In genomic region chr18:24376531-24376930, GRCh38 we compare ENCODE assay signal across 3 cellular contexts. TPM values are rescaled to one million over a fixed set of nuclear protein-coding genes. Genes with fewer than 3 reads are reported as not detected.
DNase-seq lines count a peak whose midpoint lies in the region; TF ChIP-seq lines count a peak whose summit lies in the region.
"Not testable (repeated sequence)": the region's sequence is repeated elsewhere in the genome, so short reads cannot be mapped to it uniquely, and the experiment has no call there.

No MANE protein-coding gene starts in this region.

- not testable (repeated sequence) for H3K27ac ChIP-seq in trophoblast cell (ENCODE audit: low read depth, low read length); testis

- H3K27me3 ChIP-seq in trophoblast cell (ENCODE audit: insufficient read depth, low read length); testis: not testable (repeated sequence)

- H3K4me1 ChIP-seq in trophoblast cell (ENCODE audit: control insufficient read depth in 1 of 2, insufficient read depth in 2 of 2, low read length in 2 of 2); testis: not testable (repeated sequence)

- peaks cover 17% of the 10 kb centered on the region for H3K36me3 Mint-ChIP-seq in osteocyte (ENCODE audit: unreplicated experiment)

- not testable (repeated sequence) for TF ChIP-seq CTCF in osteocyte (IDR thresholded peaks at IDR 0.05); testis (IDR thresholded peaks at IDR 0.05)

- not testable (repeated sequence) for H3K9ac ChIP-seq in trophoblast cell (ENCODE audit: low read length)

- H3K79me2 ChIP-seq in trophoblast cell (ENCODE audit: control insufficient read depth, insufficient read depth, low read length, poor library complexity): not testable (repeated sequence)

- not testable (repeated sequence) for H3K4ac ChIP-seq in trophoblast cell (ENCODE audit: low read depth, low read length)

- H2BK12ac ChIP-seq in trophoblast cell (ENCODE audit: low read length): not testable (repeated sequence)

- WGBS in trophoblast cell (ENCODE audit: extremely low coverage, insufficient coverage, insufficient read length): no CpG with 5 or more reads among the region's 23 CpGs
- 84% methylated on average over 21 of the region's 23 CpGs; no CpG with 5 or more reads in 1 of the 2 donors for WGBS in testis, 2 donors

- H3K79me1 ChIP-seq in trophoblast cell (ENCODE audit: low read length): not testable (repeated sequence)

- DNase-seq in osteocyte (ENCODE audit: extremely low spot score, unreplicated experiment): peak; percentile 82
- not testable (repeated sequence) for DNase-seq in trophoblast cell, testis

- not testable (repeated sequence) for H3K9me3 Mint-ChIP-seq in osteocyte (ENCODE audit: unreplicated experiment)

- H3K4me2 ChIP-seq in trophoblast cell (ENCODE audit: low read length): not testable (repeated sequence)

- H4K91ac ChIP-seq in trophoblast cell (ENCODE audit: low read depth, low read length): not testable (repeated sequence)

- H4K8ac ChIP-seq in trophoblast cell (ENCODE audit: low read depth, low read length): peak overlapping the region; percentile 19

- H2AK5ac ChIP-seq in trophoblast cell (ENCODE audit: low read length): not testable (repeated sequence)

- not testable (repeated sequence) for H2AFZ ChIP-seq in trophoblast cell (ENCODE audit: insufficient read depth, low read length, poor library complexity)

- H3K27ac Mint-ChIP-seq in osteocyte (ENCODE audit: unreplicated experiment): not testable (repeated sequence)

- intact Hi-C loops in testis (cut with DNase I; ENCODE audit: low total_unique reads): not testable (repeated sequence)

- not testable (repeated sequence) for H3K4me3 Mint-ChIP-seq in osteocyte (ENCODE audit: unreplicated experiment)

- H3K4me3 ChIP-seq in trophoblast cell (ENCODE audit: low read depth, low read length): not testable (repeated sequence)
- peak overlapping the region; percentile 21 to 33 for H3K4me3 ChIP-seq in testis

- H4K12ac ChIP-seq in trophoblast cell (ENCODE audit: low read depth, low read length): not testable (repeated sequence)

- not testable (repeated sequence) for H3K23ac ChIP-seq in trophoblast cell (ENCODE audit: low read length)

- not testable (repeated sequence) for H3K9me3 ChIP-seq in trophoblast cell (ENCODE audit: insufficient read depth, low read depth, low read length); testis

- H3K14ac ChIP-seq in trophoblast cell (ENCODE audit: low read length): not testable (repeated sequence)

- TF ChIP-seq POLR2A in testis (IDR thresholded peaks at IDR 0.05): not testable (repeated sequence)

- not testable (repeated sequence) for H3K27me3 Mint-ChIP-seq in osteocyte (ENCODE audit: unreplicated experiment)

- H3K18ac ChIP-seq in trophoblast cell (ENCODE audit: low read length): not testable (repeated sequence)

- peaks cover 20% of the 10 kb centered on the region for H3K4me1 Mint-ChIP-seq in osteocyte (ENCODE audit: unreplicated experiment)

- not testable (repeated sequence) for H2BK120ac ChIP-seq in trophoblast cell (ENCODE audit: insufficient read depth, low read length, poor library complexity)

- not testable (repeated sequence) for H2BK5ac ChIP-seq in trophoblast cell (ENCODE audit: low read depth, low read length, poor library complexity)

- not testable (repeated sequence) for H3K36me3 ChIP-seq in trophoblast cell (ENCODE audit: control insufficient read depth in 1 of 2, insufficient read depth in 2 of 2, low read length in 2 of 2); testis (ENCODE audit: low read depth, missing control alignments)

RNA-seq across cellular contexts. Expression of gene OSBPL1A, which starts 21.1 kb away (rescaled TPM):
- total RNA-seq in osteocyte (29.7 and 29.8 TPM in 2 replicates), testis (10 to 100 TPM; 43.8 to 45.0 TPM)
- 31.6 and 33.4 TPM in 2 replicates for polyA plus RNA-seq in trophoblast cell (2013)
- 32.0 TPM for polyA plus RNA-seq in testis (ENCODE audit: insufficient read depth, low read depth, low replicate concordance)

RNA-seq across cellular contexts. Expression of gene IMPACT, which starts 49.9 kb away (rescaled TPM):
- 53.0 and 58.3 TPM in 2 replicates for total RNA-seq in osteocyte
- polyA plus RNA-seq in trophoblast cell (2013): 18.7 and 21.6 TPM in 2 replicates
- total RNA-seq in testis: 10 to 100 TPM; 49.0 to 50.4 TPM
- 59.7 TPM for polyA plus RNA-seq in testis (ENCODE audit: insufficient read depth, low read depth, low replicate concordance)
